8 cellular contexts compared by ENCODE assay signal in the genomic region with DNA sequence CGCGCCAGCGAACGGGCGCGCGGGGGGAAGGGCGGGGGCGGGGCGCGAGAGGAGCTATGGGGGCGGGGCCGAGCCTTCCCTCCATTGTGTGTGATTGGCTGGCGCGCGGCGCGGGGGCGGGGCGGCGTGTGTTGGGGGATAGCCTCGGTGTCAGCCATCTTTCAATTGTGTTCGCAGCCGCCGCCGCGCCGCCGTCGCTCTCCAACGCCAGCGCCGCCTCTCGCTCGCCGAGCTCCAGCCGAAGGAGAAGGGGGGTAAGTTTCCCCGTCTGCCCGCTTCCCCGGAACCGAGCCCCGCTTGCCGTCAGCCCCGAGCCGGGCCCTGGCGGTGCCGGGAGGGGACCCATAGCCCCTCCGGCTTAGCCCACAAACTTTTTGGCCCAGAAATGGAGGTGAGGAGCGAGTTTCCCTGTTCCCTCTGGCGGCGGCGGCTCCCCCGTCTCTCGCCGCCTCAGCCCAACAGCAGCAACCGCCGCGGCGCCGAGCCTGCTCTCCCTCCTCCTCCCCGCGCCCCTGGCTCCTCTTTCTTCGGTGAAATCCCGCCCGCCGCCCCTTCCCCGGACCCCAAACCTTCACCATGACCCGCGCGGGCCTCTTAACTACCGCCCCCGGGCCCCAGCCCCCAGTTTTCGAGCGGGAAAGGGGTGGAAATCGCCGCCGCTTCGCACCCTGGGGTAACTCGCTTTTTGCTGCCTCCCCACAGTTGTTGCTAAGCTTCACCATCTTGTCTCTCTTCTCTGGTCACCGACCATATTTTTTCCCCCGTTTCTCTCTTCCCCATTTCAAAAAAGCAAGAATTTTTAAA. TPM values are rescaled to one million over a fixed set of nuclear protein-coding genes. Genes with fewer than 3 reads are reported as not detected.
DNase-seq lines count a peak whose midpoint lies in the region; ATAC-seq, FAIRE-seq and TF ChIP-seq lines count a peak whose summit lies in the region.

Gene H3-3A (plus strand): TSS at position 159 of the 804 bp plus-strand sequence. CDS start 1,636 bp downstream, outside the sequence.

- peaks cover 53% of the 10 kb centered on the region for H3K36me3 Mint-ChIP-seq in central memory CD8-positive, alpha-beta T cell (ENCODE audit: insufficient read depth)

- peak within 1 kb of the TSS; percentile 99 for H3K27ac Mint-ChIP-seq in central memory CD8-positive, alpha-beta T cell (ENCODE audit: low read depth)

- peak within 1 kb of the TSS; percentile 77 for H2AFZ ChIP-seq in keratinocyte (ENCODE audit: control insufficient read depth, low read length)

- no peak for FAIRE-seq in keratinocyte (lab: Jason Lieb, UNC)

- H3K27ac ChIP-seq in keratinocyte (ENCODE audit: control insufficient read depth, insufficient read depth, low read length) = peak within 1 kb of the TSS; percentile 94

- H3K9ac ChIP-seq in keratinocyte (ENCODE audit: control insufficient read depth, extremely low read depth, insufficient read depth, low read length) = peak within 1 kb of the TSS; percentile 95

- TF ChIP-seq CTCF in AG10803 (conservative IDR thresholded peaks at IDR 0.05; ENCODE audit: low read length) = no peak
- TF ChIP-seq CTCF in keratinocyte (optimal IDR thresholded peaks at IDR 0.05 in 1 of 3, IDR thresholded peaks at IDR 0.05 in 1 of 3, conservative IDR thresholded peaks at IDR 0.05 in 1 of 3; ENCODE audit: extremely low read depth in 1 of 3, insufficient read depth in 2 of 3, low read length in 3 of 3) = no peak

- peaks cover 20% of the 10 kb centered on the region for H3K4me1 ChIP-seq in keratinocyte (ENCODE audit: control insufficient read depth, extremely low read depth, insufficient read depth, low read length)

- H3K9me3 ChIP-seq in keratinocyte (ENCODE audit: control insufficient read depth, low read depth, low read length) = no peaks in the 10 kb centered on the region

- no peaks in the 10 kb centered on the region for H3K27me3 ChIP-seq in keratinocyte (ENCODE audit: control insufficient read depth, extremely low read depth, insufficient read depth, low read length)

- peak within 1 kb of the TSS; percentile 100 for H3K4me3 Mint-ChIP-seq in central memory CD8-positive, alpha-beta T cell

- H3K36me3 ChIP-seq in keratinocyte (ENCODE audit: control insufficient read depth in 2 of 2, extremely low read depth in 1 of 2, insufficient read depth in 2 of 2, low read length in 2 of 2) = peaks cover 7 to 15% of the 10 kb centered on the region in 2 experiments

- peak within 1 kb of the TSS; percentile 83 for H3K4me2 ChIP-seq in keratinocyte (ENCODE audit: control insufficient read depth, extremely low read depth, insufficient read depth, low read depth, low read length)

- DNase-seq in AG10803 (ENCODE audit: low read depth) (peak; percentile 94), NCI-H446 treated with DMSO at 0.1 percent for 48 hours (lab: John Stamatoyannopoulos, UW) (peak; percentile 91), keratinocyte (ENCODE audit: low read depth, low spot score) (no peak)
- DNase-seq in central memory CD8-positive, alpha-beta T cell (ENCODE audit: low spot score in 2 of 2) = peak; percentile 97 to 98
- DNase-seq in stimulated activated CD4-positive, alpha-beta T cell treated with anti-CD3 and anti-CD28 coated beads, Interleukin-15, amount 100 ng/mL, for 1 hour (ENCODE audit: low read depth in 1 of 2, low spot score in 1 of 2) = peak; percentile 98 to 99

- dilution Hi-C loops in keratinocyte (cut with MboI; ENCODE audit: extremely low pct_ligation_motif_present, low sequenced_read_pairs) = no loop called here

- peak within 1 kb of the TSS; percentile 82 for H3K4me3 ChIP-seq in AG10803 (ENCODE audit: low read length)
- H3K4me3 ChIP-seq in keratinocyte (ENCODE audit: control insufficient read depth in 2 of 3, extremely low read depth in 1 of 3, insufficient read depth in 2 of 3, low read depth in 1 of 3, low read length in 3 of 3) = peak within 1 kb of the TSS; percentile 90 to 97 (median 92)

- H3K79me2 ChIP-seq in keratinocyte (ENCODE audit: control insufficient read depth, insufficient read depth, low read length) = peaks cover 46% of the 10 kb centered on the region

- H3K4me1 Mint-ChIP-seq in central memory CD8-positive, alpha-beta T cell = peaks cover 47% of the 10 kb centered on the region

- H3K27me3 Mint-ChIP-seq in central memory CD8-positive, alpha-beta T cell = no peaks in the 10 kb centered on the region

- H4K20me1 ChIP-seq in keratinocyte (ENCODE audit: control insufficient read depth, extremely low read depth, insufficient read depth, low read length) = no peaks in the 10 kb centered on the region

- H3K9me1 ChIP-seq in keratinocyte (ENCODE audit: control insufficient read depth, extremely low read depth, insufficient read depth, low read length) = no peaks in the 10 kb centered on the region

- H3K9me3 Mint-ChIP-seq in central memory CD8-positive, alpha-beta T cell = no peaks in the 10 kb centered on the region

- ATAC-seq in GM19043 (IDR thresholded peaks at IDR 0.05; ENCODE audit: low read depth, unreplicated experiment) (peak; percentile 74), HG03354 (IDR thresholded peaks at IDR 0.05; ENCODE audit: poor library complexity, severe bottlenecking, unreplicated experiment) (peak; percentile 80)
- peak; percentile 84 for ATAC-seq in activated CD4-positive, CD25-positive, alpha-beta regulatory T cell treated with anti-CD3 and anti-CD28 coated beads, Interleukin-2, amount 50 U/mL, for 24 hours
- ATAC-seq in central memory CD8-positive, alpha-beta T cell (replicated peaks; ENCODE audit: extremely low read depth, poor library complexity, severe bottlenecking) = peak; percentile 83

RNA-seq across cellular contexts. Expression of gene H3-3A, which starts in this region (rescaled TPM):
- polyA plus RNA-seq in keratinocyte = 221 to 358 TPM (median 291 TPM) in 3 replicates
- polyA plus RNA-seq in keratinocyte (2011; ENCODE audit: low read depth) = 440 TPM
- polyA plus RNA-seq in keratinocyte (2011; cell fraction: cytosol; rRNA removed) = 184 and 205 TPM in 2 replicates
- polyA plus RNA-seq in keratinocyte (2011; cell fraction: nucleus; rRNA removed) = 69.2 and 73.1 TPM in 2 replicates
- polyA plus RNA-seq in keratinocyte (2012; ENCODE audit: low replicate concordance) = 263 and 302 TPM in 2 replicates
- polyA minus RNA-seq in keratinocyte = 12.8 to 75.3 TPM (median 47.7 TPM) in 3 replicates
- 99.0 TPM for polyA minus RNA-seq in keratinocyte (2011; cell fraction: cytosol; rRNA and poly(A)+ RNA removed)
- polyA minus RNA-seq in keratinocyte (2011; cell fraction: nucleus; rRNA and poly(A)+ RNA removed) = 17.0 and 21.1 TPM in 2 replicates
